Comparison of ENCODE assay signal across 5 cellular contexts in the genomic region with DNA sequence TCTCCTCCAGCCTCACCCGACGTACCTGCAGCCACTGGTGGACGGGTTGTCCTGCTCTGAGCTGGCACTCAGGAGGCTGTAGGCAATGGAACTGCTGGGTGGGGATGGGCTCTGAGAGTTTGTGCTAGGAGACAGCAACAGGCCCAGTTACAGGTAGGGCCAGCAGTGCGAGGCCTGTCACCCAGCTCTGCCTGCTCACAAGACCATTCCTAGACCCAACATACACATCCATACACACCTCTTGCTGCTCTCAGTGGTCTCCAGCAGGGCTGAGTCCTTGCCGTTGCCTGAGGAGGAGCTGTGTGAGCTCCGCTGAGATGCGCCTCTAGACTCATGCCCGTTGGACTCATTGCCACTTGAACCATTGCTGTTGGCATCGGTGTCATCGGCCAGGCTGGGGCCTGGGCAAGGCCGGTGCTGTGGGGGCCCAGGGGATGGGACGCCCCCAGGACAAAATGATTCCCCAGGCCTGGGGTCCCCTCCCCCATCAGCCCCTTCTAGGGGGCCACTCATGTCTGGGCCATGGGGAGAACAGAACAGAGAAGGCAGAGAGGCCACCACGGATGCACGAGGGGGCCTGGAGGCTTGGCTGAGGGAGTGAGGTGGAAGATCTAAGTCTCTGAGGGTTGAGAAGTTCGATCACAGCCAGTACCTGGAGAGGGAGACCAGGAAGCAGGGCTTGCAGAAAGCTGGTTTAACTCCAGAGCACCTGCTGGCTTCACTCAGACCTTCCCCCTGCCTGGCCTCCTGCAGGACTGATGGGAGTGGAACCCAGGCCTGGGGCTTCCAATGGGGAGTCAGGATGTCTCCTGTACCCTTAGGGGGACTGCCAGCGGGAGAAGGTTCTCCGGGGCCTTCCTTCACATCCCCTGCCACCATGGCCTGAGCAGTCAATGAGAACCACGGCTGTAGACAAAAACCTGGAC. TPM values are rescaled to one million over a fixed set of nuclear protein-coding genes. Genes with fewer than 3 reads are reported as not detected.
DNase-seq lines count a peak whose midpoint lies in the region; ATAC-seq and TF ChIP-seq lines count a peak whose summit lies in the region.

No MANE protein-coding gene starts in this region.

- intact Hi-C loops in spleen (cut with DNase I; ENCODE audit: low total_unique reads), result no loop called here

- H3K9me3 ChIP-seq in MM.1S (replicated peaks; ENCODE audit: insufficient read depth, low read length), result no peaks in the 10 kb centered on the region
- H3K9me3 ChIP-seq in spleen, result no peaks in the 10 kb centered on the region

- H3K36me3 ChIP-seq in MM.1S (replicated peaks; ENCODE audit: insufficient read depth, low read length), result no peaks in the 10 kb centered on the region; the same call in 1 of the 2 replicates
- H3K36me3 ChIP-seq in spleen, result peaks cover 16 to 67% (median 50%) of the 10 kb centered on the region in 6 donors

- H3K27ac ChIP-seq in MM.1S (ENCODE audit: low read length) (peak overlapping the region; percentile 69), spleen (peak overlapping the region; percentile 96 to 100 (median 98))

- TF ChIP-seq CTCF in MM.1S (IDR thresholded peaks at IDR 0.05; ENCODE audit: low read length), result no peak
- TF ChIP-seq CTCF in spleen (IDR thresholded peaks at IDR 0.05 in 8 of 11, conservative IDR thresholded peaks at IDR 0.05 in 3 of 11), result no peak

- DNase-seq in MM.1S (no peak), spleen (peak; percentile 80)
- peak; percentile 6 for DNase-seq in effector CD4-positive, alpha-beta T cell
- no peak for DNase-seq in stimulated activated CD4-positive, alpha-beta T cell treated with anti-CD3 and anti-CD28 coated beads, Interleukin-15, amount 100 ng/mL, for 24 hours

- H3K9me2 ChIP-seq in MM.1S (replicated peaks; ENCODE audit: insufficient read depth, low read length), result no peaks in the 10 kb centered on the region

- WGBS in spleen, 5 donors, result 73 to 79% (median 78%) methylated on average over 17 to 18 of the region's 18 CpGs

- no peaks in the 10 kb centered on the region for H4K20me1 ChIP-seq in MM.1S (ENCODE audit: insufficient read depth, low read length)

- ATAC-seq in GM21360 (IDR thresholded peaks at IDR 0.05; ENCODE audit: unreplicated experiment), result no peak

- H2AFZ ChIP-seq in MM.1S (ENCODE audit: low read length), result no peak overlapping the region

- H3K27me3 ChIP-seq in MM.1S (replicated peaks; ENCODE audit: insufficient read depth, low read length) (no peaks in the 10 kb centered on the region), spleen (replicated peaks in 1 of 7) (no peaks in the 10 kb centered on the region)

- H3K4me3 ChIP-seq in MM.1S (ENCODE audit: low read length), result peak overlapping the region; percentile 76
- peak overlapping the region; percentile 42 to 79 (median 66) for H3K4me3 ChIP-seq in spleen

- peak overlapping the region; percentile 97 for H3K4me2 ChIP-seq in MM.1S (ENCODE audit: low read depth, low read length)

- peaks cover 20% of the 10 kb centered on the region for H3K4me1 ChIP-seq in MM.1S (ENCODE audit: low read length)
- peaks cover 37 to 76% (median 55%) of the 10 kb centered on the region in 6 donors for H3K4me1 ChIP-seq in spleen

- peak overlapping the region; percentile 78 for H3K9ac ChIP-seq in MM.1S (ENCODE audit: low read length)

- peaks cover 8% of the 10 kb centered on the region for H3F3A ChIP-seq in MM.1S (ENCODE audit: insufficient read depth, low read length)

- TF ChIP-seq POLR2A in spleen (IDR thresholded peaks at IDR 0.05), result no peak

- H3K79me2 ChIP-seq in MM.1S (ENCODE audit: low read length), result peaks cover 32% of the 10 kb centered on the region

RNA-seq across cellular contexts. Expression of a gene that starts 1.7 kb away (rescaled TPM):
- 100 to 1,000 TPM in 2 of 7 donors, 10 to 100 TPM in 5; 68.0 to 213 (median 73.5) TPM for total RNA-seq in spleen
- 10 to 100 TPM; 12.6 to 83.0 (median 17.5) TPM for polyA plus RNA-seq in spleen

RNA-seq across cellular contexts. Expression of a gene that starts 12.3 kb away (rescaled TPM):
- total RNA-seq in spleen, result 10 to 100 TPM; 37.5 to 94.8 (median 65.7) TPM
- 10 to 100 TPM; 38.7 to 57.8 (median 38.8) TPM for polyA plus RNA-seq in spleen

RNA-seq across cellular contexts. Expression of a gene that starts 25.7 kb away (rescaled TPM):
- total RNA-seq in spleen, result 10 to 100 TPM; 13.0 to 42.2 (median 22.4) TPM
- 10 to 100 TPM in 2 of 3 donors, 1 to 10 TPM in 1; 8.1 to 14.0 (median 11.9) TPM for polyA plus RNA-seq in spleen

RNA-seq across cellular contexts. Expression of a gene that starts 26.6 kb away (rescaled TPM):
- total RNA-seq in spleen, result under 1 TPM in 2 of 7 donors, not detected in 5; 0.41 to 0.67 TPM
- polyA plus RNA-seq in spleen, result under 1 TPM; 0.04 to 0.53 (median 0.32) TPM

RNA-seq across cellular contexts. Expression of a gene that starts 32.1 kb away (rescaled TPM):
- not detected for total RNA-seq in spleen
- polyA plus RNA-seq in spleen, result under 1 TPM in 1 of 3 donors, not detected in 2; 0.03 TPM

Comparison
In these comparisons a context has a peak if more than half of its experiments do, and no peak if none do; other contexts are left out.
1. DNase-seq: peak in effector CD4-positive, alpha-beta T cell (single experiment) and spleen (single experiment); none in MM.1S (single experiment) and stimulated activated CD4-positive, alpha-beta T cell treated with anti-CD3 and anti-CD28 coated beads, Interleukin-15, amount 100 ng/mL, for 24 hours (single experiment).